21 cellular contexts compared by ENCODE assay signal in the genomic region with DNA sequence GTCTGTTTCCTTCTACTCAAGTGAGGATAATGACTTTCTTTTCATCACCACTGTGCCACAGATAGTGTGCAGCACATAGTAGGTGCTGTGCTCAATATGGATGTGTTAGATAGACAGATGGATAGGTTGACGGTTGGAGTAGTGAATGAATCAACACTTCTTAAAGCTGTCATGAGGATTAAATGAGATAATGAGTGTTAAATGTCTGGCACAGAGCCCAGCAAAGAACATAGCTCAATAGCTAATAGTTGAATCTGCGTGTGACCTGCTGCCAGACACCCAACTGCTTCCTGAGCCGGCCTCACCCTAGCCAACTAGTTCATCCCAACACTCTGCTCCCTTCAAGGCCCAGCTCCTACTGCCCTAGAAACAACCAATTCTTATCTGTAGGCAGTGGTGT.
DNase-seq lines count a peak whose midpoint lies in the region; ATAC-seq and TF ChIP-seq lines count a peak whose summit lies in the region.
"Had no signal": no experiment of that assay in that cellular context is flagged by ENCODE, and none has a peak within 500 bp of the region (broad histone marks: within the 10 kb centered on the region; RNA-seq: fewer than 3 reads in every experiment).

No MANE protein-coding gene starts in this region.

- ATAC-seq in T-helper 17 cell, result no peak
- ATAC-seq: activated CD8-positive, alpha-beta T cell treated with anti-CD3 and anti-CD28 coated beads for 36 hours; natural killer cell had no signal

- no peaks in the 10 kb centered on the region for H3K4me1 Mint-ChIP-seq in T-helper 17 cell
- H3K4me1 Mint-ChIP-seq: activated naive CD4-positive, alpha-beta T cell treated with anti-CD3 and anti-CD28 coated beads, Interleukin-2, amount 10 ng/mL, durations not matched to agents 7 days and 5 days; memory B cell; natural killer cell had no signal

- no peak overlapping the region for H3K4me3 ChIP-seq in fibroblast of mammary gland (ENCODE audit: control insufficient read depth, low read depth, low read length)
- H3K4me3 ChIP-seq: hepatocyte, uterus had no signal

- H3K27ac Mint-ChIP-seq in T-helper 17 cell, result no peak overlapping the region
- H3K27ac Mint-ChIP-seq: activated CD8-positive, alpha-beta T cell treated with anti-CD3 and anti-CD28 coated beads for 36 hours; activated naive CD4-positive, alpha-beta T cell treated with anti-CD3 and anti-CD28 coated beads, Interleukin-2, amount 10 ng/mL, durations not matched to agents 7 days and 5 days; activated T-cell treated with anti-CD3 and anti-CD28 coated beads, Interleukin-2, amount 50 U/mL, for 24 hours; memory B cell; natural killer cell had no signal

- DNase-seq in DMS 273 (lab: John Stamatoyannopoulos, UW; ENCODE audit: unreplicated experiment), result peak; percentile 74
- DNase-seq in NCI-H1092 (lab: John Stamatoyannopoulos, UW), result peak; percentile 44
- peak; percentile 94 for DNase-seq in NCI-H82 (lab: John Stamatoyannopoulos, UW)
- peak; percentile 7 for DNase-seq in fibroblast of mammary gland (ENCODE audit: low read depth)
- DNase-seq in T-helper 17 cell, result no peak
- no peak for DNase-seq in activated CD4-positive, alpha-beta T cell treated with anti-CD3 and anti-CD28 coated beads for 4 hours
- no peak for DNase-seq in GM03348 (ENCODE audit: low spot score)
- DNase-seq: activated CD8-positive, alpha-beta T cell treated with anti-CD3 and anti-CD28 coated beads for 36 hours; activated naive CD4-positive, alpha-beta T cell treated with anti-CD3 and anti-CD28 coated beads, Interleukin-2, amount 10 ng/mL, durations not matched to agents 7 days and 5 days; activated T-cell treated with anti-CD3 and anti-CD28 coated beads, Interleukin-2, amount 50 U/mL, for 24 hours; AML-193; aorta; Caco-2; effector memory CD4-positive, alpha-beta T cell; kidney; natural killer cell; NCI-H1930; stimulated activated CD4-positive, alpha-beta T cell treated with anti-CD3 and anti-CD28 coated beads, Interleukin-4, amount 100 ng/mL, for 1 hour had no signal

- no peaks in the 10 kb centered on the region for H3K9me3 ChIP-seq in T-helper 17 cell (ENCODE audit: control insufficient read depth, low read length, poor library complexity, severe bottlenecking)
- H3K9me3 ChIP-seq: Caco-2, uterus had no signal

- H3K36me3 Mint-ChIP-seq in T-helper 17 cell (ENCODE audit: low read depth), result no peaks in the 10 kb centered on the region
- H3K36me3 Mint-ChIP-seq: activated naive CD4-positive, alpha-beta T cell treated with anti-CD3 and anti-CD28 coated beads, Interleukin-2, amount 10 ng/mL, durations not matched to agents 7 days and 5 days; memory B cell; natural killer cell had no signal

- H3K27me3 Mint-ChIP-seq in T-helper 17 cell, result no peaks in the 10 kb centered on the region
- H3K27me3 Mint-ChIP-seq: activated CD8-positive, alpha-beta T cell treated with anti-CD3 and anti-CD28 coated beads for 36 hours had no signal

- no peak overlapping the region for H3K4me3 Mint-ChIP-seq in T-helper 17 cell
- H3K4me3 Mint-ChIP-seq: activated CD8-positive, alpha-beta T cell treated with anti-CD3 and anti-CD28 coated beads for 36 hours; activated naive CD4-positive, alpha-beta T cell treated with anti-CD3 and anti-CD28 coated beads, Interleukin-2, amount 10 ng/mL, durations not matched to agents 7 days and 5 days; activated T-cell treated with anti-CD3 and anti-CD28 coated beads, Interleukin-2, amount 50 U/mL, for 24 hours; memory B cell; natural killer cell had no signal

- no peak for TF ChIP-seq CTCF in fibroblast of mammary gland (conservative IDR thresholded peaks at IDR 0.05; ENCODE audit: control insufficient read depth, insufficient read depth, low read depth, low read length)

Comparison
In these comparisons a context has a peak if more than half of its experiments do, and no peak if none do; other contexts are left out.
1. DNase-seq: peak in DMS 273 (single experiment), NCI-H1092 (single experiment), NCI-H82 (single experiment) and fibroblast of mammary gland (single experiment); none in T-helper 17 cell (0 of 3), activated CD4-positive, alpha-beta T cell treated with anti-CD3 and anti-CD28 coated beads for 4 hours (0 of 2) and GM03348 (single experiment).